1 cellular context compared by ENCODE assay signal in the genomic region with DNA sequence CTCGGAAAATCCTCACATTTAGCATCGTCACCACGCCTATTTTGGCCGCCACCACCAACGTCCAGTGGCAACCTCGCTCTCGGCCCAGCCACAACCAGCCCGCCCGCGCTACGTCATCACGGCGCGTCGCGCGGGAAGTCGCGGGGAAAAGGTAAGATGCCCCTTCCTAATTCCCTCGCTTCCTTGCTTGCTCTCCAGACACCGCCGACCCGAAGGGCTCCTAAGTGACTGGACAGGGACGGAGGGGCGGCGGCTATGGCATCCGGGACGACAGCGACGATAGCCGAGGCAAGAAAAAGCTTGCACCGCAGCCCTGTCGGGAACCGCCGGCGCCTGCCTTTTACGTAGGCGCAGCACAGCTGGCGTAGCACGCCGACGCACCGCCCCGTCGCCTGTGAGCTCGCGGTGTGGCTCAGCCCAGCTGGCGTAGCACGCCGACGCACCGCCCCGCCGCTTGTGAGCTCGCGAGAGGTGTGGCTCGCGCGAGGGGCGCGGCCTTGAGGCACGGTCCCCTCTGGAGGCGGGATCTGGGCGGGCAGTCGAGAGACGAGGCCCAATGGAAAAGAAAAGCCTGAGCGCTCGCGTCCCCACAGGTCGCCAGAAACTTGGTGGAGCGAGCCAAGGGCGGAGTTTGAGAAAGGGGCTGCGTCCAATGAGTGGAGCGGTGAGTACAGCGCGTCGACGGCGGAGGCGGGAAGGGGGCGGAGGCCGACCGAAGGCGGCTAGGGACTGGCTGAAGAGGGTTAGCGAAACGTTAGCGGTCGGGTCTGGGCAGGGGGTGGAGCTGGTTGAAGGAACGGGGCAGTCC.
TF ChIP-seq lines count a peak whose summit lies in the region.

HDAC6 (plus strand) TSS at position 787 of the 808 bp plus-strand sequence. CDS start 626 bp downstream, outside the sequence.

TF ChIP-seq in HepG2, 621 proteins besides CTCF, POLR2A, EP300 and RAD21 (continued from another document and continues in another):
- TF ChIP-seq ZBTB4 (CRISPR knock-in tag; IDR thresholded peaks at IDR 0.05; ENCODE audit: borderline replicate concordance) (no peak), CHD2 (IDR thresholded peaks at IDR 0.05; ENCODE audit: low read depth, low read length) (peak; percentile 94), NCOR1 (IDR thresholded peaks at IDR 0.05; ENCODE audit: borderline replicate concordance, low read length) (no peak), KLF13 (CRISPR knock-in tag; IDR thresholded peaks at IDR 0.05) (no peak), MXD3 (CRISPR knock-in tag; IDR thresholded peaks at IDR 0.05) (no peak), CREM (IDR thresholded peaks at IDR 0.05) (peak; percentile 98), CREM (CRISPR knock-in tag; IDR thresholded peaks at IDR 0.05) (peak; percentile 59), HDAC2 (CRISPR knock-in tag; IDR thresholded peaks at IDR 0.05) (peak; percentile 54; the same call in 1 of the 2 replicates), GABPB1 (CRISPR knock-in tag; IDR thresholded peaks at IDR 0.05) (peak; percentile 79), HNRNPUL1 (IDR thresholded peaks at IDR 0.05; ENCODE audit: low read depth, low read length) (no peak), ZNF670 (CRISPR knock-in tag; IDR thresholded peaks at IDR 0.05; ENCODE audit: borderline replicate concordance) (peak; percentile 62; the same call in 1 of the 2 replicates), NFYB (CRISPR knock-in tag; IDR thresholded peaks at IDR 0.05) (peak; percentile 83), PTBP1 (IDR thresholded peaks at IDR 0.05; ENCODE audit: low read depth, low read length, poor library complexity, severe bottlenecking) (no peak), ZSCAN20 (CRISPR knock-in tag; IDR thresholded peaks at IDR 0.05; ENCODE audit: borderline replicate concordance) (no peak), SMAD1 (CRISPR knock-in tag; IDR thresholded peaks at IDR 0.05; ENCODE audit: borderline replicate concordance, low read depth) (no peak), ZNF337 (CRISPR knock-in tag; IDR thresholded peaks at IDR 0.05; ENCODE audit: borderline replicate concordance, low read depth) (no peak), SALL2 (CRISPR knock-in tag; IDR thresholded peaks at IDR 0.05) (no peak), PAF1 (CRISPR knock-in tag; IDR thresholded peaks at IDR 0.05) (no peak), PPARG (CRISPR knock-in tag; conservative IDR thresholded peaks at IDR 0.05) (no peak), PRPF4 (IDR thresholded peaks at IDR 0.05; ENCODE audit: low read depth, low read length, poor library complexity, severe bottlenecking) (no peak), RAD51 (IDR thresholded peaks at IDR 0.05; ENCODE audit: borderline replicate concordance) (no peak), SOX13 (IDR thresholded peaks at IDR 0.05) (no peak), SOX13 (CRISPR knock-in tag; conservative IDR thresholded peaks at IDR 0.05 in 1 of 2, IDR thresholded peaks at IDR 0.05 in 1 of 2) (no peak), ZNF513 (CRISPR knock-in tag; conservative IDR thresholded peaks at IDR 0.05) (no peak), HOXD1 (CRISPR knock-in tag; IDR thresholded peaks at IDR 0.05) (no peak), NCOA2 (CRISPR knock-in tag; IDR thresholded peaks at IDR 0.05) (no peak), FOXP1 (IDR thresholded peaks at IDR 0.05) (no peak), FOXP1 (CRISPR knock-in tag; IDR thresholded peaks at IDR 0.05) (no peak), JARID2 (CRISPR knock-in tag; IDR thresholded peaks at IDR 0.05; ENCODE audit: insufficient replicate concordance) (no peak), ZNF572 (CRISPR knock-in tag; IDR thresholded peaks at IDR 0.05) (no peak), POGZ (CRISPR knock-in tag; IDR thresholded peaks at IDR 0.05) (peak; percentile 54; the same call in 1 of the 2 replicates), SKI (IDR thresholded peaks at IDR 0.05; ENCODE audit: partially characterized antibody) (no peak), TSC22D2 (CRISPR knock-in tag; IDR thresholded peaks at IDR 0.05; ENCODE audit: borderline replicate concordance) (no peak), ATF7 (IDR thresholded peaks at IDR 0.05) (no peak), ATF7 (CRISPR knock-in tag; IDR thresholded peaks at IDR 0.05) (no peak), SIN3B (IDR thresholded peaks at IDR 0.05; ENCODE audit: low read length) (peak; percentile 52; the same call in 1 of the 2 replicates), ZNF275 (CRISPR knock-in tag; IDR thresholded peaks at IDR 0.05; ENCODE audit: borderline replicate concordance) (no peak), ZNF747 (CRISPR knock-in tag; IDR thresholded peaks at IDR 0.05; ENCODE audit: borderline replicate concordance) (no peak), ZNF615 (CRISPR knock-in tag; IDR thresholded peaks at IDR 0.05; ENCODE audit: borderline replicate concordance) (no peak), ZNF557 (CRISPR knock-in tag; IDR thresholded peaks at IDR 0.05) (no peak), SCMH1 (CRISPR knock-in tag; IDR thresholded peaks at IDR 0.05; ENCODE audit: borderline replicate concordance) (no peak), GPN1 (CRISPR knock-in tag; IDR thresholded peaks at IDR 0.05; ENCODE audit: borderline replicate concordance) (no peak), BHLHE40 (IDR thresholded peaks at IDR 0.05; ENCODE audit: low read length) (no peak), ZNF678 (CRISPR knock-in tag; IDR thresholded peaks at IDR 0.05) (no peak), BRD4 (CRISPR knock-in tag; IDR thresholded peaks at IDR 0.05) (no peak; the same call in 1 of the 2 replicates), TCF12 (IDR thresholded peaks at IDR 0.05) (no peak), TCF12 (CRISPR knock-in tag; IDR thresholded peaks at IDR 0.05) (no peak)
- TF ChIP-seq, protein P1, sequence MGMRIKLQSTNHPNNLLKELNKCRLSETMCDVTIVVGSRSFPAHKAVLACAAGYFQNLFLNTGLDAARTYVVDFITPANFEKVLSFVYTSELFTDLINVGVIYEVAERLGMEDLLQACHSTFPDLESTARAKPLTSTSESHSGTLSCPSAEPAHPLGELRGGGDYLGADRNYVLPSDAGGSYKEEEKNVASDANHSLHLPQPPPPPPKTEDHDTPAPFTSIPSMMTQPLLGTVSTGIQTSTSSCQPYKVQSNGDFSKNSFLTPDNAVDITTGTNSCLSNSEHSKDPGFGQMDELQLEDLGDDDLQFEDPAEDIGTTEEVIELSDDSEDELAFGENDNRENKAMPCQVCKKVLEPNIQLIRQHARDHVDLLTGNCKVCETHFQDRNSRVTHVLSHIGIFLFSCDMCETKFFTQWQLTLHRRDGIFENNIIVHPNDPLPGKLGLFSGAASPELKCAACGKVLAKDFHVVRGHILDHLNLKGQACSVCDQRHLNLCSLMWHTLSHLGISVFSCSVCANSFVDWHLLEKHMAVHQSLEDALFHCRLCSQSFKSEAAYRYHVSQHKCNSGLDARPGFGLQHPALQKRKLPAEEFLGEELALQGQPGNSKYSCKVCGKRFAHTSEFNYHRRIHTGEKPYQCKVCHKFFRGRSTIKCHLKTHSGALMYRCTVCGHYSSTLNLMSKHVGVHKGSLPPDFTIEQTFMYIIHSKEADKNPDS (CRISPR knock-in tag; IDR thresholded peaks at IDR 0.05), result no peak
- TF ChIP-seq, protein P2, sequence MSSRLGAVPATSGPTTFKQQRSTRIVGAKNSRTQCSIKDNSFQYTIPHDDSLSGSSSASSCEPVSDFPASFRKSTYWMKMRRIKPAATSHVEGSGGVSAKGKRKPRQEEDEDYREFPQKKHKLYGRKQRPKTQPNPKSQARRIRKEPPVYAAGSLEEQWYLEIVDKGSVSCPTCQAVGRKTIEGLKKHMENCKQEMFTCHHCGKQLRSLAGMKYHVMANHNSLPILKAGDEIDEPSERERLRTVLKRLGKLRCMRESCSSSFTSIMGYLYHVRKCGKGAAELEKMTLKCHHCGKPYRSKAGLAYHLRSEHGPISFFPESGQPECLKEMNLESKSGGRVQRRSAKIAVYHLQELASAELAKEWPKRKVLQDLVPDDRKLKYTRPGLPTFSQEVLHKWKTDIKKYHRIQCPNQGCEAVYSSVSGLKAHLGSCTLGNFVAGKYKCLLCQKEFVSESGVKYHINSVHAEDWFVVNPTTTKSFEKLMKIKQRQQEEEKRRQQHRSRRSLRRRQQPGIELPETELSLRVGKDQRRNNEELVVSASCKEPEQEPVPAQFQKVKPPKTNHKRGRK (CRISPR knock-in tag; IDR thresholded peaks at IDR 0.05), result no peak
- TF ChIP-seq, protein P3, sequence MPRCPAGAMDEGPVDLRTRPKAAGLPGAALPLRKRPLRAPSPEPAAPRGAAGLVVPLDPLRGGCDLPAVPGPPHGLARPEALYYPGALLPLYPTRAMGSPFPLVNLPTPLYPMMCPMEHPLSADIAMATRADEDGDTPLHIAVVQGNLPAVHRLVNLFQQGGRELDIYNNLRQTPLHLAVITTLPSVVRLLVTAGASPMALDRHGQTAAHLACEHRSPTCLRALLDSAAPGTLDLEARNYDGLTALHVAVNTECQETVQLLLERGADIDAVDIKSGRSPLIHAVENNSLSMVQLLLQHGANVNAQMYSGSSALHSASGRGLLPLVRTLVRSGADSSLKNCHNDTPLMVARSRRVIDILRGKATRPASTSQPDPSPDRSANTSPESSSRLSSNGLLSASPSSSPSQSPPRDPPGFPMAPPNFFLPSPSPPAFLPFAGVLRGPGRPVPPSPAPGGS (CRISPR knock-in tag; IDR thresholded peaks at IDR 0.05), result no peak
- TF ChIP-seq, protein P4, sequence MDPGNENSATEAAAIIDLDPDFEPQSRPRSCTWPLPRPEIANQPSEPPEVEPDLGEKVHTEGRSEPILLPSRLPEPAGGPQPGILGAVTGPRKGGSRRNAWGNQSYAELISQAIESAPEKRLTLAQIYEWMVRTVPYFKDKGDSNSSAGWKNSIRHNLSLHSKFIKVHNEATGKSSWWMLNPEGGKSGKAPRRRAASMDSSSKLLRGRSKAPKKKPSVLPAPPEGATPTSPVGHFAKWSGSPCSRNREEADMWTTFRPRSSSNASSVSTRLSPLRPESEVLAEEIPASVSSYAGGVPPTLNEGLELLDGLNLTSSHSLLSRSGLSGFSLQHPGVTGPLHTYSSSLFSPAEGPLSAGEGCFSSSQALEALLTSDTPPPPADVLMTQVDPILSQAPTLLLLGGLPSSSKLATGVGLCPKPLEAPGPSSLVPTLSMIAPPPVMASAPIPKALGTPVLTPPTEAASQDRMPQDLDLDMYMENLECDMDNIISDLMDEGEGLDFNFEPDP (CRISPR knock-in tag; conservative IDR thresholded peaks at IDR 0.05), result no peak
